In the genomic region with DNA sequence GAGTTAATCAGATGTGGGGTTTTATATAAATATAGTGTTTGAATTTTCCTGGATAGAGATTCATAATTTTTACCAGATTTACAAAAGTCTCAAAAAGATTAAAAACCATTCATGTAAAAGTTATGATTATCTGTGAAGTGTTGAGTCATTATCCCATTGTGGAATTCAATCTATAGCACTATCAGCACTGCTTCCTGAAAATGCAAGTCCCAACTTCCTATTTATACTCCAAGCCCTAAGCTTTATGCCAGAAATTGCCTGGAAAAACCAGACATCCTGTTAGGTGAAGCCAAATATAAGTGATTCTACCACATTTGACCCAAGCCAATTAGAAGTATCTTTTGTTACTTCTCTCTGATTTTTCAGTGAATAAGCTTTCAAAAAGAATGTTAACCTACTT, we compare ENCODE assay signal across 19 cellular contexts.
A peak's percentile ranks its signal among the peaks of the same experiment; 100 is the strongest.
DNase-seq lines count a peak whose midpoint lies in the region; TF ChIP-seq lines count a peak whose summit lies in the region.
"Had no signal": no experiment of that assay in that cellular context is flagged by ENCODE, and none has a peak within 500 bp of the region (broad histone marks: within the 10 kb centered on the region; RNA-seq: fewer than 3 reads in every experiment).

No MANE protein-coding gene starts in this region.

- H3K36me3 Mint-ChIP-seq in chondrocyte (ENCODE audit: low read depth): peaks cover 12% of the 10 kb centered on the region

- H3K27ac Mint-ChIP-seq in chondrocyte (ENCODE audit: unreplicated experiment): no peak overlapping the region
- H3K27ac Mint-ChIP-seq: activated CD4-positive, alpha-beta memory T cell treated with anti-CD3 and anti-CD28 coated beads, Interleukin-2, amount 10 ng/mL, durations not matched to agents 7 days and 5 days; activated naive CD4-positive, alpha-beta T cell treated with anti-CD3 and anti-CD28 coated beads, Interleukin-2, amount 10 ng/mL, durations not matched to agents 7 days and 5 days; activated T-cell treated with anti-CD3 and anti-CD28 coated beads, Interleukin-2, amount 50 U/mL, for 24 hours had no signal

- peak overlapping the region; percentile 75 for H3K27ac ChIP-seq in suprapubic skin

- no peaks in the 10 kb centered on the region for H3K27me3 Mint-ChIP-seq in chondrocyte (ENCODE audit: low read depth)
- H3K27me3 Mint-ChIP-seq: activated CD4-positive, alpha-beta memory T cell treated with anti-CD3 and anti-CD28 coated beads, Interleukin-2, amount 10 ng/mL, durations not matched to agents 7 days and 5 days; activated naive CD4-positive, alpha-beta T cell treated with anti-CD3 and anti-CD28 coated beads, Interleukin-2, amount 10 ng/mL, durations not matched to agents 7 days and 5 days; activated T-cell treated with anti-CD3 and anti-CD28 coated beads, Interleukin-2, amount 50 U/mL, for 24 hours had no signal

- H3K4me1 Mint-ChIP-seq in chondrocyte (ENCODE audit: low read depth): peaks cover 34% of the 10 kb centered on the region
- H3K4me1 Mint-ChIP-seq: activated CD4-positive, alpha-beta memory T cell treated with anti-CD3 and anti-CD28 coated beads, Interleukin-2, amount 10 ng/mL, durations not matched to agents 7 days and 5 days; activated naive CD4-positive, alpha-beta T cell treated with anti-CD3 and anti-CD28 coated beads, Interleukin-2, amount 10 ng/mL, durations not matched to agents 7 days and 5 days had no signal

- DNase-seq in HT1080 (ENCODE audit: low read depth): peak; percentile 24
- peak; percentile 33 to 79 for DNase-seq in cardiac fibroblast (ENCODE audit: low read depth in 2 of 2)
- DNase-seq in lung microvascular endothelial cell (ENCODE audit: low read depth in 2 of 2): peak; percentile 92 to 94
- no peak for DNase-seq in suprapubic skin (ENCODE audit: low spot score in 2 of 2)
- no peak for DNase-seq in GOT3 (lab: John Stamatoyannopoulos, UW)
- no peak for DNase-seq in hypothalamus (lab: John Stamatoyannopoulos, UW)
- DNase-seq in chondrocyte (ENCODE audit: low spot score): no peak
- no peak for DNase-seq in NCI-H1105 treated with DMSO at 0.1 percent for 48 hours (lab: John Stamatoyannopoulos, UW)
- DNase-seq: activated CD4-positive, alpha-beta memory T cell treated with anti-CD3 and anti-CD28 coated beads, Interleukin-2, amount 10 ng/mL, durations not matched to agents 7 days and 5 days; activated naive CD4-positive, alpha-beta T cell treated with anti-CD3 and anti-CD28 coated beads, Interleukin-2, amount 10 ng/mL, durations not matched to agents 7 days and 5 days; activated T-cell treated with anti-CD3 and anti-CD28 coated beads, Interleukin-2, amount 50 U/mL, for 24 hours; body of pancreas; effector CD8-positive, alpha-beta T cell; H9; left colon; NCI-H146; NCI-H345; stimulated activated naive CD8-positive, alpha-beta T cell treated with anti-CD3 and anti-CD28 coated beads, Interleukin-15, Interleukin-2, amounts not matched to agents 100 U/mL and 50 U/mL, for 24 hours; T-helper 1 cell had no signal

- H3K4me3 ChIP-seq in cardiac fibroblast (replicated peaks in 1 of 2; ENCODE audit: low read depth in 2 of 2, low read length in 2 of 2) (no peak overlapping the region), suprapubic skin (no peak overlapping the region)
- H3K4me3 ChIP-seq: body of pancreas had no signal

- H3K27me3 ChIP-seq in suprapubic skin: no peaks in the 10 kb centered on the region
- H3K27me3 ChIP-seq: body of pancreas had no signal

- TF ChIP-seq CTCF in cardiac fibroblast (IDR thresholded peaks at IDR 0.05; ENCODE audit: low read depth, low read length): no peak
- no peak for TF ChIP-seq CTCF in suprapubic skin (IDR thresholded peaks at IDR 0.05)
- no peak for TF ChIP-seq CTCF in chondrocyte (IDR thresholded peaks at IDR 0.05)

- peaks cover 51% of the 10 kb centered on the region for H3K4me1 ChIP-seq in suprapubic skin

- no peaks in the 10 kb centered on the region for H3K9me3 Mint-ChIP-seq in chondrocyte (ENCODE audit: low read depth)
- H3K9me3 Mint-ChIP-seq: activated CD4-positive, alpha-beta memory T cell treated with anti-CD3 and anti-CD28 coated beads, Interleukin-2, amount 10 ng/mL, durations not matched to agents 7 days and 5 days; activated naive CD4-positive, alpha-beta T cell treated with anti-CD3 and anti-CD28 coated beads, Interleukin-2, amount 10 ng/mL, durations not matched to agents 7 days and 5 days; activated T-cell treated with anti-CD3 and anti-CD28 coated beads, Interleukin-2, amount 50 U/mL, for 24 hours; H9 had no signal

- no peak overlapping the region for H3K4me3 Mint-ChIP-seq in chondrocyte (ENCODE audit: unreplicated experiment)
- H3K4me3 Mint-ChIP-seq: activated CD4-positive, alpha-beta memory T cell treated with anti-CD3 and anti-CD28 coated beads, Interleukin-2, amount 10 ng/mL, durations not matched to agents 7 days and 5 days; activated naive CD4-positive, alpha-beta T cell treated with anti-CD3 and anti-CD28 coated beads, Interleukin-2, amount 10 ng/mL, durations not matched to agents 7 days and 5 days; activated T-cell treated with anti-CD3 and anti-CD28 coated beads, Interleukin-2, amount 50 U/mL, for 24 hours; H9 had no signal

- no peak for TF ChIP-seq EP300 in suprapubic skin (IDR thresholded peaks at IDR 0.05)

- no peak for TF ChIP-seq POLR2A in suprapubic skin (IDR thresholded peaks at IDR 0.05)

- H3K9me3 ChIP-seq in suprapubic skin: no peaks in the 10 kb centered on the region
- H3K9me3 ChIP-seq: body of pancreas had no signal

- H3K36me3 ChIP-seq in suprapubic skin: peaks cover 9% of the 10 kb centered on the region

Comparison
In these comparisons a context has a peak if more than half of its experiments do, and no peak if none do; other contexts are left out.
1. DNase-seq: peak in HT1080 (single experiment), cardiac fibroblast (2 of 2) and lung microvascular endothelial cell (2 of 2); none in suprapubic skin (0 of 2), GOT3 (single experiment), hypothalamus (0 of 51), chondrocyte (single experiment) and NCI-H1105 treated with DMSO at 0.1 percent for 48 hours (single experiment).